In the genomic region with DNA sequence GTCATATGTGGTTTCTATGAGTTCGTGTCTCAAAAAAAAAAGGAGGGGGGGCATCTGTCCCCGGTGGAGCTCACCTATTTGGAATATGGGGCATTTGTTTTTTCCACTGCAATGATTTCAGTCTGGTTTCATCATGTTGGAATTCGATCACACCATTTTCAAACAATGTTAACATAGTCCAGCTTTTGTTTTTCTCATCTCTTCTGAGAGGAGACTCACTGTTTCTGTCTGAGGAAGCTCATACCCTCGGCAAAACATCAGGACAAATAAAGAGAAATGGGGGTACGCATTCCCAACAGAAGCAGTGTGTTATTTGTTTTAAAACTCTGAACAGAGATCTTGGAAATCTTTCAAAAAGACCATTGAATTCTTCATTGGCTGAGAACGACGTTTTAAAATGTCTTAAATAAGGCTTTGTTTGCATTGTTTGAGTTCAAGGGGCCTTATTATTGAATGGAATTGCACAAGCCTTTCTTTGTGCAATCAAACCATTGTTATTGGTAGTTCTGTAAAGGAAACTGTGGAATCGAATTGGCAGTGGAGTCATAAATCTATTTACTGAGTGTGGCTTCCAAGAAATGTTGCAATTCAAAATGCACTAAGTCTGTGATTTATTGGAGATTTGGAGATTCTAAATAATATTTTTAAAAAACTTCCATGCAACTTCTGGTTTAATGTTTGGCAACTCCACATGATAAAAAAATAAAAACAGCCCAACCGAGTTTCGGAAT, we compare ENCODE assay signal across 9 cellular contexts.
DNase-seq lines count a peak whose midpoint lies in the region; ATAC-seq, FAIRE-seq and TF ChIP-seq lines count a peak whose summit lies in the region.
"Had no signal": no experiment of that assay in that cellular context is flagged by ENCODE, and none has a peak within 500 bp of the region (broad histone marks: within the 10 kb centered on the region; RNA-seq: fewer than 3 reads in every experiment).

No MANE protein-coding gene starts in this region.

- H3K36me3 ChIP-seq in astrocyte (ENCODE audit: insufficient read depth, low read length) (peaks cover 28% of the 10 kb centered on the region), MG63 (peaks cover 55% of the 10 kb centered on the region)

- H3K4me3 Mint-ChIP-seq in astrocyte (ENCODE audit: unreplicated experiment): peak overlapping the region; percentile 56

- no peak overlapping the region for H2AFZ ChIP-seq in astrocyte (ENCODE audit: low read depth, low read length)

- ATAC-seq in left lobe of liver (peak; percentile 65), GM18861 (IDR thresholded peaks at IDR 0.05; ENCODE audit: unreplicated experiment) (no peak)

- FAIRE-seq in astrocyte (lab: Jason Lieb, UNC): peak; percentile 52

- H3K4me1 Mint-ChIP-seq in astrocyte (ENCODE audit: low read depth, unreplicated experiment): peaks cover 51% of the 10 kb centered on the region

- H3K4me3 ChIP-seq in LNCaP clone FGC (ENCODE audit: low read depth, low read length) (no peak overlapping the region), astrocyte (ENCODE audit: insufficient read depth, low read depth, low read length) (peak overlapping the region; percentile 18), MG63 (no peak overlapping the region)

- H3K27me3 Mint-ChIP-seq in astrocyte (ENCODE audit: low read depth, unreplicated experiment): no peaks in the 10 kb centered on the region

- H3K9me3 ChIP-seq in astrocyte (ENCODE audit: insufficient read depth, low read depth, low read length): no peaks in the 10 kb centered on the region
- no peaks in the 10 kb centered on the region for H3K9me3 ChIP-seq in MG63

- H3K79me2 ChIP-seq in astrocyte (ENCODE audit: insufficient read depth, low read length): peaks cover 43% of the 10 kb centered on the region

- H3K4me2 ChIP-seq in astrocyte (ENCODE audit: low read length): peak overlapping the region; percentile 70

- peak overlapping the region; percentile 59 for H3K9ac ChIP-seq in astrocyte (ENCODE audit: low read length)

- peaks cover 19% of the 10 kb centered on the region for H3K36me3 Mint-ChIP-seq in astrocyte (ENCODE audit: low read depth, unreplicated experiment)

- peak; percentile 75 for DNase-seq in LNCaP clone FGC (ENCODE audit: low read depth)
- peak; percentile 71 for DNase-seq in astrocyte (ENCODE audit: low read depth)
- DNase-seq in left lobe of liver (ENCODE audit: low spot score): no peak
- peak; percentile 79 for DNase-seq in stromal cell of bone marrow (ENCODE audit: low read depth)
- DNase-seq in MG63: no peak
- no peak for DNase-seq in activated CD8-positive, alpha-beta memory T cell treated with anti-CD3 and anti-CD28 coated beads, Interleukin-2, amount 50 U/mL, for 48 hours
- DNase-seq: activated effector memory CD4-positive, alpha-beta T cell treated with Interleukin-2 at 50 U/mL for 16 hours; NCI-H524 had no signal

- H3K9me3 Mint-ChIP-seq in astrocyte (ENCODE audit: unreplicated experiment): peaks cover 5% of the 10 kb centered on the region

- peaks cover 43% of the 10 kb centered on the region for H3K4me1 ChIP-seq in astrocyte (ENCODE audit: insufficient read depth, low read length)

- H3K27me3 ChIP-seq in astrocyte (ENCODE audit: insufficient read depth, low read length) (no peaks in the 10 kb centered on the region), MG63 (no peaks in the 10 kb centered on the region)

- H3K27ac Mint-ChIP-seq in astrocyte (ENCODE audit: unreplicated experiment): peak overlapping the region; percentile 96

- H4K20me1 ChIP-seq in astrocyte (ENCODE audit: insufficient read depth, low read length): peaks cover 11% of the 10 kb centered on the region

- peak overlapping the region; percentile 76 for H3K27ac ChIP-seq in astrocyte (ENCODE audit: low read depth, low read length)

- no peak for TF ChIP-seq CTCF in LNCaP clone FGC (IDR thresholded peaks at IDR 0.05; ENCODE audit: control insufficient read depth, extremely low read depth, insufficient read depth)
- TF ChIP-seq CTCF in astrocyte (IDR thresholded peaks at IDR 0.05; ENCODE audit: insufficient read depth, low read depth, low read length): no peak

Comparison
In these comparisons a context has a peak if more than half of its experiments do, and no peak if none do; other contexts are left out.
1. DNase-seq: peak in LNCaP clone FGC (single experiment), astrocyte (single experiment) and stromal cell of bone marrow (single experiment); none in left lobe of liver (single experiment), MG63 (single experiment) and activated CD8-positive, alpha-beta memory T cell treated with anti-CD3 and anti-CD28 coated beads, Interleukin-2, amount 50 U/mL, for 48 hours (single experiment).